Comparison of ENCODE assay signal across 16 cellular contexts in genomic region chr2:43714164-43714563, GRCh38. TPM values are rescaled to one million over a fixed set of nuclear protein-coding genes. Genes with fewer than 3 reads are reported as not detected.
DNase-seq lines count a peak whose midpoint lies in the region; ATAC-seq and TF ChIP-seq lines count a peak whose summit lies in the region.
"Had no signal": no experiment of that assay in that cellular context is flagged by ENCODE, and none has a peak within 500 bp of the region (broad histone marks: within the 10 kb centered on the region; RNA-seq: fewer than 3 reads in every experiment).

No MANE protein-coding gene starts in this region.

- H2AK5ac ChIP-seq in mesendoderm (ENCODE audit: low read length) = no peak overlapping the region

- no peaks in the 10 kb centered on the region for H3K79me2 ChIP-seq in mesendoderm (ENCODE audit: control insufficient read depth, insufficient read depth, low read length)

- no peak overlapping the region for H3K4me2 ChIP-seq in mesendoderm (ENCODE audit: low read length)

- no peaks in the 10 kb centered on the region for H3K27me3 Mint-ChIP-seq in MCF 10A (ENCODE audit: insufficient read depth, unreplicated experiment)
- peaks cover 12 to 22% (median 20%) of the 10 kb centered on the region in 3 donors for H3K27me3 Mint-ChIP-seq in CD14-positive monocyte (ENCODE audit: low read depth in 3 of 3)
- H3K27me3 Mint-ChIP-seq in CD8-positive, alpha-beta memory T cell = peaks cover 20 to 44% of the 10 kb centered on the region in 2 donors
- H3K27me3 Mint-ChIP-seq: activated T-cell treated with anti-CD3 and anti-CD28 coated beads, Interleukin-2, amount 50 U/mL, for 24 hours had no signal

- no CpG with 5 or more reads among the region's 2 CpGs for WGBS in mesendoderm (ENCODE audit: extremely low coverage, insufficient coverage, low lambda C conversion rate)

- H3K4ac ChIP-seq in mesendoderm (ENCODE audit: low read depth, low read length) = no peak overlapping the region

- H3K36me3 Mint-ChIP-seq in MCF 10A (ENCODE audit: insufficient read depth, unreplicated experiment) (no peaks in the 10 kb centered on the region), CD14-positive monocyte (no peaks in the 10 kb centered on the region)
- no peaks in the 10 kb centered on the region for H3K36me3 Mint-ChIP-seq in CD8-positive, alpha-beta memory T cell
- H3K36me3 Mint-ChIP-seq: activated naive CD8-positive, alpha-beta T cell treated with anti-CD3 and anti-CD28 coated beads, Interleukin-2, amount 10 ng/mL, durations not matched to agents 7 days and 5 days had no signal

- no peaks in the 10 kb centered on the region for H3K79me1 ChIP-seq in mesendoderm (ENCODE audit: low read length)

- H3K9me3 ChIP-seq in breast epithelium = no peaks in the 10 kb centered on the region
- no peaks in the 10 kb centered on the region for H3K9me3 ChIP-seq in RWPE2 (ENCODE audit: severe bottlenecking)
- no peaks in the 10 kb centered on the region for H3K9me3 ChIP-seq in CD8-positive, alpha-beta memory T cell (ENCODE audit: low read length)
- H3K9me3 ChIP-seq: psoas muscle, thoracic aorta had no signal

- POLR2A ChIA-PET in MCF 10A (lab: Yijun Ruan, JAX) = no interaction called here
- POLR2A ChIA-PET in CD8-positive, alpha-beta memory T cell (lab: Charles Lee) = no interaction called here

- H3K4me1 ChIP-seq in breast epithelium (no peaks in the 10 kb centered on the region), RWPE2 (ENCODE audit: insufficient read depth, poor library complexity, severe bottlenecking) (peaks cover 12% of the 10 kb centered on the region), mesendoderm (ENCODE audit: control insufficient read depth, low read depth, low read length) (peaks cover 4% of the 10 kb centered on the region)
- H3K4me1 ChIP-seq in CD8-positive, alpha-beta memory T cell (ENCODE audit: insufficient read depth, low read length) = no peaks in the 10 kb centered on the region
- H3K4me1 ChIP-seq: psoas muscle had no signal

- H3K4me1 Mint-ChIP-seq in MCF 10A (ENCODE audit: insufficient read depth, unreplicated experiment) (peaks cover 5% of the 10 kb centered on the region), CD14-positive monocyte (peaks cover 12% of the 10 kb centered on the region)
- no peaks in the 10 kb centered on the region for H3K4me1 Mint-ChIP-seq in CD8-positive, alpha-beta memory T cell
- H3K4me1 Mint-ChIP-seq: activated naive CD8-positive, alpha-beta T cell treated with anti-CD3 and anti-CD28 coated beads, Interleukin-2, amount 10 ng/mL, durations not matched to agents 7 days and 5 days had no signal

- no peak overlapping the region for H3K4me3 Mint-ChIP-seq in MCF 10A (ENCODE audit: unreplicated experiment)
- no peak overlapping the region for H3K4me3 Mint-ChIP-seq in CD14-positive monocyte
- H3K4me3 Mint-ChIP-seq in CD8-positive, alpha-beta memory T cell = no peak overlapping the region
- H3K4me3 Mint-ChIP-seq: activated naive CD8-positive, alpha-beta T cell treated with anti-CD3 and anti-CD28 coated beads, Interleukin-2, amount 10 ng/mL, durations not matched to agents 7 days and 5 days; activated T-cell treated with anti-CD3 and anti-CD28 coated beads, Interleukin-2, amount 50 U/mL, for 24 hours had no signal

- no peak overlapping the region for H3K18ac ChIP-seq in mesendoderm (ENCODE audit: low read length)

- no peak for TF ChIP-seq POLR2A in breast epithelium (IDR thresholded peaks at IDR 0.05)

- DNase-seq in MCF 10A (ENCODE audit: unreplicated experiment) (peak; percentile 18), breast epithelium (ENCODE audit: low spot score in 2 of 2) (no peak), RWPE2 (ENCODE audit: low spot score) (no peak), fibroblast of pulmonary artery (ENCODE audit: low read depth) (peak; percentile 45), occipital lobe (lab: John Stamatoyannopoulos, UW) (no peak), mesendoderm (no peak), CD14-positive monocyte (ENCODE audit: low spot score) (no peak)
- no peak for DNase-seq in CD8-positive, alpha-beta memory T cell
- DNase-seq: ACHN; activated CD4-positive, alpha-beta T cell treated with anti-CD3 and anti-CD28 coated beads, Interleukin-2, amount 50 U/mL, for 1 hour; activated naive CD8-positive, alpha-beta T cell treated with anti-CD3 and anti-CD28 coated beads, Interleukin-2, amount 10 ng/mL, durations not matched to agents 7 days and 5 days; activated T-cell treated with anti-CD3 and anti-CD28 coated beads, Interleukin-2, amount 50 U/mL, for 24 hours; hypothalamus; psoas muscle had no signal

- H3K27ac Mint-ChIP-seq in MCF 10A (ENCODE audit: low read depth, unreplicated experiment) = no peak overlapping the region
- H3K27ac Mint-ChIP-seq in CD14-positive monocyte = no peak overlapping the region
- H3K27ac Mint-ChIP-seq in CD8-positive, alpha-beta memory T cell = no peak overlapping the region
- H3K27ac Mint-ChIP-seq: activated naive CD8-positive, alpha-beta T cell treated with anti-CD3 and anti-CD28 coated beads, Interleukin-2, amount 10 ng/mL, durations not matched to agents 7 days and 5 days; activated T-cell treated with anti-CD3 and anti-CD28 coated beads, Interleukin-2, amount 50 U/mL, for 24 hours had no signal

- TF ChIP-seq CTCF in MCF 10A (IDR thresholded peaks at IDR 0.05; ENCODE audit: unreplicated experiment) = no peak
- no peak for TF ChIP-seq CTCF in breast epithelium (IDR thresholded peaks at IDR 0.05)
- no peak for TF ChIP-seq CTCF in RWPE2 (IDR thresholded peaks at IDR 0.05; ENCODE audit: poor library complexity, severe bottlenecking)
- no peak for TF ChIP-seq CTCF in fibroblast of pulmonary artery (IDR thresholded peaks at IDR 0.05; ENCODE audit: low read length, missing control alignments)
- no peak for TF ChIP-seq CTCF in CD14-positive monocyte (IDR thresholded peaks at IDR 0.05)

- intact Hi-C loops in MCF 10A (cut with micrococcal nuclease) (no loop called here), breast epithelium (cut with DNase I; ENCODE audit: low total_unique reads) (no loop called here), CD14-positive monocyte (cut with micrococcal nuclease) (no loop called here)

- H3K9ac ChIP-seq in mesendoderm (ENCODE audit: low read length) = no peak overlapping the region

- ATAC-seq in RWPE2 (ENCODE audit: low read depth) = peak; percentile 54; the same call in 1 of the 3 replicates
- ATAC-seq: left lobe of liver, psoas muscle had no signal

- H2BK15ac ChIP-seq in mesendoderm (replicated peaks; ENCODE audit: low read depth) = no peak overlapping the region

- H4K8ac ChIP-seq in mesendoderm (ENCODE audit: low read depth, low read length) = no peak overlapping the region

- no peak overlapping the region for H2BK120ac ChIP-seq in mesendoderm (ENCODE audit: low read depth, low read length)

- H3K4me3 ChIP-seq in breast epithelium (no peak overlapping the region), RWPE2 (ENCODE audit: severe bottlenecking) (no peak overlapping the region), fibroblast of pulmonary artery (replicated peaks; ENCODE audit: low read depth, low read length) (no peak overlapping the region), mesendoderm (ENCODE audit: low read length) (no peak overlapping the region)
- no peak overlapping the region for H3K4me3 ChIP-seq in CD8-positive, alpha-beta memory T cell (ENCODE audit: low read length)
- H3K4me3 ChIP-seq: psoas muscle, thoracic aorta had no signal

- H3K27ac ChIP-seq in breast epithelium (no peak overlapping the region), RWPE2 (ENCODE audit: poor library complexity, severe bottlenecking) (no peak overlapping the region), mesendoderm (ENCODE audit: low read depth, low read length) (no peak overlapping the region)
- no peak overlapping the region for H3K27ac ChIP-seq in CD8-positive, alpha-beta memory T cell (ENCODE audit: low read depth, low read length)
- H3K27ac ChIP-seq: psoas muscle, thoracic aorta had no signal

- BruUV-seq in MCF 10A (replicated peaks; lab: Mats Ljungman, UMichigan) = no TSS peak

- H3K23ac ChIP-seq in mesendoderm (ENCODE audit: low read length) = no peak overlapping the region

- H3K36me3 ChIP-seq in breast epithelium (no peaks in the 10 kb centered on the region), RWPE2 (ENCODE audit: low read depth) (no peaks in the 10 kb centered on the region), mesendoderm (ENCODE audit: control insufficient read depth, insufficient read depth, low read length) (no peaks in the 10 kb centered on the region)
- H3K36me3 ChIP-seq in CD8-positive, alpha-beta memory T cell (ENCODE audit: insufficient read depth, low read length) = no peaks in the 10 kb centered on the region

- no peaks in the 10 kb centered on the region for H3K9me3 Mint-ChIP-seq in MCF 10A (ENCODE audit: unreplicated experiment)
- peaks cover 0 to 3% (median 0%) of the 10 kb centered on the region in 7 donors for H3K9me3 Mint-ChIP-seq in CD14-positive monocyte
- H3K9me3 Mint-ChIP-seq in CD8-positive, alpha-beta memory T cell = no peaks in the 10 kb centered on the region
- H3K9me3 Mint-ChIP-seq: activated naive CD8-positive, alpha-beta T cell treated with anti-CD3 and anti-CD28 coated beads, Interleukin-2, amount 10 ng/mL, durations not matched to agents 7 days and 5 days; activated T-cell treated with anti-CD3 and anti-CD28 coated beads, Interleukin-2, amount 50 U/mL, for 24 hours had no signal

- no peak overlapping the region for H3K56ac ChIP-seq in mesendoderm (ENCODE audit: low read length)

- no peak overlapping the region for H2BK5ac ChIP-seq in mesendoderm (ENCODE audit: low read length)

- no peak overlapping the region for H4K5ac ChIP-seq in mesendoderm (ENCODE audit: low read length)

- CTCF ChIA-PET in MCF 10A (lab: Yijun Ruan, JAX) = no interaction called here
- CTCF ChIA-PET in CD8-positive, alpha-beta memory T cell (lab: Charles Lee) = no interaction called here

- no peaks in the 10 kb centered on the region for H3K27me3 ChIP-seq in breast epithelium
- no peaks in the 10 kb centered on the region for H3K27me3 ChIP-seq in RWPE2 (ENCODE audit: insufficient read depth, poor library complexity, severe bottlenecking)
- no peaks in the 10 kb centered on the region for H3K27me3 ChIP-seq in mesendoderm (ENCODE audit: insufficient read depth, low read length, poor library complexity)
- no peaks in the 10 kb centered on the region for H3K27me3 ChIP-seq in CD8-positive, alpha-beta memory T cell (ENCODE audit: insufficient read depth, low read length, poor library complexity, severe bottlenecking)

RNA-seq across cellular contexts. Expression of gene C1GALT1C1L, which starts 37.9 kb away (rescaled TPM):
- total RNA-seq in MCF 10A (2022) (0.27 TPM in 1 of 2 replicates, not detected in the other), breast epithelium (1 to 10 TPM; 2.0 to 2.9 (median 2.0) TPM), occipital lobe (not detected)
- polyA plus RNA-seq in mesendoderm (2013, experiment 1 of 2) = 0.06 TPM
- polyA plus RNA-seq in mesendoderm (2013, experiment 2 of 2) = 0.07 TPM
- polyA plus RNA-seq in CD14-positive monocyte = not detected
- total RNA-seq in CD8-positive, alpha-beta memory T cell = under 1 TPM in 1 of 2 experiments, not detected in 1; 0.20 TPM
- not detected for polyA plus RNA-seq in CD8-positive, alpha-beta memory T cell
- total RNA-seq: activated naive CD8-positive, alpha-beta T cell treated with anti-CD3 and anti-CD28 coated beads, Interleukin-2, amount 10 ng/mL, durations not matched to agents 7 days and 5 days; left lobe of liver had no signal

RNA-seq across cellular contexts. Expression of gene DYNC2LI1, which starts 59.7 kb away (rescaled TPM):
- 13.0 and 16.6 TPM in 2 replicates for total RNA-seq in MCF 10A (2022)
- total RNA-seq in breast epithelium = 10 to 100 TPM; 30.9 to 52.1 (median 40.6) TPM
- total RNA-seq in occipital lobe = 41.5 TPM
- 6.7 TPM for polyA plus RNA-seq in mesendoderm (2013, experiment 1 of 2)
- 7.0 TPM for polyA plus RNA-seq in mesendoderm (2013, experiment 2 of 2)
- polyA plus RNA-seq in CD14-positive monocyte = 1 to 10 TPM; 3.5 to 4.4 TPM
- total RNA-seq in CD8-positive, alpha-beta memory T cell = 10 to 100 TPM; 12.7 to 14.2 TPM
- polyA plus RNA-seq in CD8-positive, alpha-beta memory T cell = 5.3 TPM

Comparison
In these comparisons a context has a peak if more than half of its experiments do, and no peak if none do; other contexts are left out.
1. DNase-seq: peak in MCF 10A (single experiment) and fibroblast of pulmonary artery (single experiment); none in breast epithelium (0 of 2), RWPE2 (single experiment), occipital lobe (single experiment), mesendoderm (single experiment), CD14-positive monocyte (single experiment) and CD8-positive, alpha-beta memory T cell (0 of 5).